In genomic region chr17:52084176-52084575, GRCh38 we compare ENCODE assay signal across 28 cellular contexts.
"Had no signal": no experiment of that assay in that cellular context is flagged by ENCODE, and none has a peak within 500 bp of the region (broad histone marks: within the 10 kb centered on the region; RNA-seq: fewer than 3 reads in every experiment).

No MANE protein-coding gene starts in this region.

- H3K27me3 ChIP-seq: colonic mucosa, esophagus squamous epithelium, gastrocnemius medialis had no signal

- H3K4me3 ChIP-seq: colonic mucosa, coronary artery, dorsolateral prefrontal cortex, esophagus muscularis mucosa, esophagus squamous epithelium, gastrocnemius medialis, gastroesophageal sphincter, heart left ventricle, heart right ventricle had no signal

- FAIRE-seq: colon, endometrium, endothelial cell of umbilical vein, frontal cortex had no signal

- H3K27ac ChIP-seq: colonic mucosa, coronary artery, dorsolateral prefrontal cortex, epithelial cell of prostate, esophagus muscularis mucosa, esophagus squamous epithelium, foreskin keratinocyte, gastrocnemius medialis, gastroesophageal sphincter, heart left ventricle, heart right ventricle had no signal

- H3K36me3 ChIP-seq: colonic mucosa, esophagus muscularis mucosa, esophagus squamous epithelium, gastrocnemius medialis, gastroesophageal sphincter, heart left ventricle, heart right ventricle had no signal

- H3K9me3 ChIP-seq: colonic mucosa, esophagus muscularis mucosa, esophagus squamous epithelium, gastrocnemius medialis, gastroesophageal sphincter, heart left ventricle, heart right ventricle had no signal

- DNase-seq: colonic mucosa; cortex of kidney; dermis blood vessel endothelial cell; dorsolateral prefrontal cortex; effector CD4-positive, alpha-beta T cell; effector CD8-positive, alpha-beta T cell; effector memory CD4-positive, alpha-beta T cell; effector memory CD8-positive, alpha-beta T cell; endodermal cell; erythroblast; esophagus squamous epithelium; foreskin fibroblast; foreskin keratinocyte; foreskin melanocyte; gastrocnemius medialis; glutamatergic neuron; head of caudate nucleus; heart left ventricle; heart right ventricle had no signal

- ATAC-seq: effector memory CD8-positive, alpha-beta T cell; esophagus mucosa; foreskin keratinocyte; gastrocnemius medialis; gastroesophageal sphincter; heart left ventricle; heart right ventricle had no signal

- H3K4me1 ChIP-seq: colonic mucosa, esophagus muscularis mucosa, esophagus squamous epithelium, foreskin keratinocyte, gastrocnemius medialis, gastroesophageal sphincter, heart left ventricle, heart right ventricle had no signal
